Comparison of ENCODE assay signal across 2 cellular contexts in genomic region chr4:58566260-58566659, GRCh38.
TF ChIP-seq lines count a peak whose summit lies in the region.

No MANE protein-coding gene starts in this region.

TF ChIP-seq in GM23338, 12 proteins besides CTCF, POLR2A, EP300 and RAD21:
- TF ChIP-seq, protein P1, sequence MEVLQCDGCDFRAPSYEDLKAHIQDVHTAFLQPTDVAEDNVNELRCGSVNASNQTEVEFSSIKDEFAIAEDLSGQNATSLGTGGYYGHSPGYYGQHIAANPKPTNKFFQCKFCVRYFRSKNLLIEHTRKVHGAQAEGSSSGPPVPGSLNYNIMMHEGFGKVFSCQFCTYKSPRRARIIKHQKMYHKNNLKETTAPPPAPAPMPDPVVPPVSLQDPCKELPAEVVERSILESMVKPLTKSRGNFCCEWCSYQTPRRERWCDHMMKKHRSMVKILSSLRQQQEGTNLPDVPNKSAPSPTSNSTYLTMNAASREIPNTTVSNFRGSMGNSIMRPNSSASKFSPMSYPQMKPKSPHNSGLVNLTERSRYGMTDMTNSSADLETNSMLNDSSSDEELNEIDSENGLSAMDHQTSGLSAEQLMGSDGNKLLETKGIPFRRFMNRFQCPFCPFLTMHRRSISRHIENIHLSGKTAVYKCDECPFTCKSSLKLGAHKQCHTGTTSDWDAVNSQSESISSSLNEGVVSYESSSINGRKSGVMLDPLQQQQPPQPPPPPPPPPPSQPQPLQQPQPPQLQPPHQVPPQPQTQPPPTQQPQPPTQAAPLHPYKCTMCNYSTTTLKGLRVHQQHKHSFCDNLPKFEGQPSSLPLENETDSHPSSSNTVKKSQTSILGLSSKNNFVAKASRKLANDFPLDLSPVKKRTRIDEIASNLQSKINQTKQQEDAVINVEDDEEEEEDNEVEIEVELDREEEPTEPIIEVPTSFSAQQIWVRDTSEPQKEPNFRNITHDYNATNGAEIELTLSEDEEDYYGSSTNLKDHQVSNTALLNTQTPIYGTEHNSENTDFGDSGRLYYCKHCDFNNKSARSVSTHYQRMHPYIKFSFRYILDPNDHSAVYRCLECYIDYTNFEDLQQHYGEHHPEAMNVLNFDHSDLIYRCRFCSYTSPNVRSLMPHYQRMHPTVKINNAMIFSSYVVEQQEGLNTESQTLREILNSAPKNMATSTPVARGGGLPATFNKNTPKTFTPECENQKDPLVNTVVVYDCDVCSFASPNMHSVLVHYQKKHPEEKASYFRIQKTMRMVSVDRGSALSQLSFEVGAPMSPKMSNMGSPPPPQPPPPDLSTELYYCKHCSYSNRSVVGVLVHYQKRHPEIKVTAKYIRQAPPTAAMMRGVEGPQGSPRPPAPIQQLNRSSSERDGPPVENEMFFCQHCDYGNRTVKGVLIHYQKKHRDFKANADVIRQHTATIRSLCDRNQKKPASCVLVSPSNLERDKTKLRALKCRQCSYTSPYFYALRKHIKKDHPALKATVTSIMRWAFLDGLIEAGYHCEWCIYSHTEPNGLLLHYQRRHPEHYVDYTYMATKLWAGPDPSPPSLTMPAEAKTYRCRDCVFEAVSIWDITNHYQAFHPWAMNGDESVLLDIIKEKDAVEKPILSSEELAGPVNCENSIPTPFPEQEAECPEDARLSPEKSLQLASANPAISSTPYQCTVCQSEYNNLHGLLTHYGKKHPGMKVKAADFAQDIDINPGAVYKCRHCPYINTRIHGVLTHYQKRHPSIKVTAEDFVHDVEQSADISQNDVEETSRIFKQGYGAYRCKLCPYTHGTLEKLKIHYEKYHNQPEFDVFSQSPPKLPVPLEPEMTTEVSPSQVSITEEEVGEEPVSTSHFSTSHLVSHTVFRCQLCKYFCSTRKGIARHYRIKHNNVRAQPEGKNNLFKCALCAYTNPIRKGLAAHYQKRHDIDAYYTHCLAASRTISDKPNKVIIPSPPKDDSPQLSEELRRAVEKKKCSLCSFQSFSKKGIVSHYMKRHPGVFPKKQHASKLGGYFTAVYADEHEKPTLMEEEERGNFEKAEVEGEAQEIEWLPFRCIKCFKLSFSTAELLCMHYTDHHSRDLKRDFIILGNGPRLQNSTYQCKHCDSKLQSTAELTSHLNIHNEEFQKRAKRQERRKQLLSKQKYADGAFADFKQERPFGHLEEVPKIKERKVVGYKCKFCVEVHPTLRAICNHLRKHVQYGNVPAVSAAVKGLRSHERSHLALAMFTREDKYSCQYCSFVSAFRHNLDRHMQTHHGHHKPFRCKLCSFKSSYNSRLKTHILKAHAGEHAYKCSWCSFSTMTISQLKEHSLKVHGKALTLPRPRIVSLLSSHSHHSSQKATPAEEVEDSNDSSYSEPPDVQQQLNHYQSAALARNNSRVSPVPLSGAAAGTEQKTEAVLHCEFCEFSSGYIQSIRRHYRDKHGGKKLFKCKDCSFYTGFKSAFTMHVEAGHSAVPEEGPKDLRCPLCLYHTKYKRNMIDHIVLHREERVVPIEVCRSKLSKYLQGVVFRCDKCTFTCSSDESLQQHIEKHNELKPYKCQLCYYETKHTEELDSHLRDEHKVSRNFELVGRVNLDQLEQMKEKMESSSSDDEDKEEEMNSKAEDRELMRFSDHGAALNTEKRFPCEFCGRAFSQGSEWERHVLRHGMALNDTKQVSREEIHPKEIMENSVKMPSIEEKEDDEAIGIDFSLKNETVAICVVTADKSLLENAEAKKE (CRISPR knock-in tag; IDR thresholded peaks at IDR 0.05), result 0 out of 2 replicates have a peak, but pooled peaks have one; percentile 18
- TF ChIP-seq POLR2AphosphoS5 (IDR thresholded peaks at IDR 0.05; ENCODE audit: low read depth), result no peak
- TF ChIP-seq REST (IDR thresholded peaks at IDR 0.05; ENCODE audit: unreplicated experiment), result no peak
- TF ChIP-seq EZH2 (IDR thresholded peaks at IDR 0.05; ENCODE audit: low read depth, unreplicated experiment), result no peak
- TF ChIP-seq STAT1 (IDR thresholded peaks at IDR 0.05; ENCODE audit: unreplicated experiment), result no peak
- no peak for TF ChIP-seq ZNF331 (CRISPR knock-in tag; IDR thresholded peaks at IDR 0.05; ENCODE audit: low read depth)
TF ChIP-seq in GM23338: peak in this region for 1.

TF ChIP-seq in H1, 55 proteins besides CTCF, POLR2A, EP300 and RAD21 (continued from another document):
- TF ChIP-seq, protein P2, sequence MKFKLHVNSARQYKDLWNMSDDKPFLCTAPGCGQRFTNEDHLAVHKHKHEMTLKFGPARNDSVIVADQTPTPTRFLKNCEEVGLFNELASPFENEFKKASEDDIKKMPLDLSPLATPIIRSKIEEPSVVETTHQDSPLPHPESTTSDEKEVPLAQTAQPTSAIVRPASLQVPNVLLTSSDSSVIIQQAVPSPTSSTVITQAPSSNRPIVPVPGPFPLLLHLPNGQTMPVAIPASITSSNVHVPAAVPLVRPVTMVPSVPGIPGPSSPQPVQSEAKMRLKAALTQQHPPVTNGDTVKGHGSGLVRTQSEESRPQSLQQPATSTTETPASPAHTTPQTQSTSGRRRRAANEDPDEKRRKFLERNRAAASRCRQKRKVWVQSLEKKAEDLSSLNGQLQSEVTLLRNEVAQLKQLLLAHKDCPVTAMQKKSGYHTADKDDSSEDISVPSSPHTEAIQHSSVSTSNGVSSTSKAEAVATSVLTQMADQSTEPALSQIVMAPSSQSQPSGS (IDR thresholded peaks at IDR 0.05; ENCODE audit: low read length), result no peak
TF ChIP-seq in H1: peak in this region for 0.
